Comparison of ENCODE assay signal across 16 cellular contexts in the genomic region with DNA sequence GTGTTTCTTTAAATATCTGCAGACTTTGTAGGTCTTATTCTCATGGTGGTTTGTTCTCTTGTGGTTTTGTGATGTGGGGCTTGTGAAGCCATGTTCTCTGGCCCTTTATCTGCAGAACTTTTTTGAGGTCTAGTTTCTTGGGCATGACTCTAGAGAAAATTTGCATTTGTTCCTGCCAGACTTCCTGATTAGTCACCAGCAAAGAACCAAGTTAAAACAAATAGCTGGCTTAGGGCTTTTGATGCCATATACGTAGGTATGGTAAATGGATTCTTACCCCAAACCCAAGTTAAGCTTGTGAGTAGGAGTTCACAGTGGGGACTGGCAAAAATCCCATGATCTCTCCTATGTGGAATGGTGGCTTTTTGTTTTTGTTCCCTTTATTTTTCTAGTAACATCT.
A peak's percentile ranks its signal among the peaks of the same experiment; 100 is the strongest.
DNase-seq lines count a peak whose midpoint lies in the region; ATAC-seq and TF ChIP-seq lines count a peak whose summit lies in the region.
"Had no signal": no experiment of that assay in that cellular context is flagged by ENCODE, and none has a peak within 500 bp of the region (broad histone marks: within the 10 kb centered on the region; RNA-seq: fewer than 3 reads in every experiment).

No MANE protein-coding gene starts in this region.

- H4K20me1 ChIP-seq in mammary epithelial cell (ENCODE audit: insufficient read depth, low read length) = no peaks in the 10 kb centered on the region

- DNase-seq in Caki2 (ENCODE audit: low read depth) (peak; percentile 26), M059J (ENCODE audit: low read depth) (peak; percentile 91), mammary epithelial cell (peak; percentile 60), foreskin keratinocyte (peak; percentile 63 to 90), HuH-7.5 (ENCODE audit: low spot score) (no peak)
- DNase-seq in activated effector memory CD4-positive, alpha-beta T cell treated with Interleukin-2 at 50 U/mL for 16 hours = no peak
- DNase-seq: activated CD8-positive, alpha-beta memory T cell treated with anti-CD3 and anti-CD28 coated beads for 24 hours; CD4-positive, alpha-beta T cell; NCI-H1105 treated with DMSO at 0.1 percent for 48 hours; NCI-H69; OCI-M1; right lobe of liver; stomach had no signal

- no peaks in the 10 kb centered on the region for H3K4me1 ChIP-seq in mammary epithelial cell (ENCODE audit: insufficient read depth, low read length)
- H3K4me1 ChIP-seq in foreskin keratinocyte = no peaks in the 10 kb centered on the region
- H3K4me1 ChIP-seq: right lobe of liver had no signal

- CTCF ChIA-PET in mammary epithelial cell (lab: Charles Lee; ENCODE audit: low non-redundant PET) = interaction anchor here (0.5 kb wide), 1 partner anchor 278 kb away, joined by 3 read pairs; no protein-coding TSS in a partner anchor

- in situ Hi-C loops in Caki2 (cut with HindIII; ENCODE audit: low pct_unique_long_range_greater_than_20kb, low sequenced_read_pairs) (no loop called here), mammary epithelial cell (cut with MboI; ENCODE audit: low sequenced_read_pairs in 2 of 2) (no loop called here)

- no peak overlapping the region for H3K4me2 ChIP-seq in mammary epithelial cell (ENCODE audit: insufficient read depth, low read depth, low read length)

- H3K27ac ChIP-seq in mammary epithelial cell (ENCODE audit: insufficient read depth, low read depth, low read length) (no peak overlapping the region), foreskin keratinocyte (peak overlapping the region; percentile 45)
- H3K27ac ChIP-seq: right lobe of liver, SJSA1, stomach had no signal

- H3K27me3 ChIP-seq in mammary epithelial cell (ENCODE audit: insufficient read depth, low read length) (no peaks in the 10 kb centered on the region), foreskin keratinocyte (no peaks in the 10 kb centered on the region)
- H3K27me3 ChIP-seq: right lobe of liver, SJSA1, stomach had no signal

- H3K36me3 ChIP-seq in mammary epithelial cell (ENCODE audit: insufficient read depth, low read length) = no peaks in the 10 kb centered on the region
- H3K36me3 ChIP-seq: right lobe of liver, SJSA1, stomach had no signal

- no peak overlapping the region for H3K9ac ChIP-seq in mammary epithelial cell (ENCODE audit: insufficient read depth, low read length)

- TF ChIP-seq CTCF in mammary epithelial cell (conservative IDR thresholded peaks at IDR 0.05 in 1 of 2, IDR thresholded peaks at IDR 0.05 in 1 of 2; ENCODE audit: extremely low read depth in 1 of 2, insufficient read depth in 1 of 2, low read depth in 1 of 2, low read length in 2 of 2) = no peak
- no peak for TF ChIP-seq CTCF in foreskin keratinocyte (conservative IDR thresholded peaks at IDR 0.05)

- intact Hi-C loops in mammary epithelial cell (cut with micrococcal nuclease) = no loop called here

- dilution Hi-C loops in mammary epithelial cell (cut with HindIII; ENCODE audit: low sequenced_read_pairs) = no loop called here

- H3K9me3 ChIP-seq in mammary epithelial cell (replicated peaks; ENCODE audit: insufficient read depth, low read length) = no peaks in the 10 kb centered on the region
- H3K9me3 ChIP-seq: right lobe of liver had no signal

- BruUV-seq in mammary epithelial cell (replicated peaks; lab: Mats Ljungman, UMichigan) = no TSS peak

- ATAC-seq in foreskin keratinocyte (peak; percentile 81), GM18873 (IDR thresholded peaks at IDR 0.05; ENCODE audit: low FRiP score, unreplicated experiment) (no peak)
- ATAC-seq in activated CD4-positive, CD25-positive, alpha-beta regulatory T cell treated with anti-CD3 and anti-CD28 coated beads, Interleukin-2, amount 50 U/mL, for 24 hours = no peak
- ATAC-seq: right lobe of liver had no signal

- 0% methylated on average over 1 of the region's 1 CpG for WGBS in mammary epithelial cell (ENCODE audit: low coverage, missing lambda C conversion rate)

- no peak overlapping the region for H2AFZ ChIP-seq in mammary epithelial cell (ENCODE audit: low read depth, low read length)

- no peak overlapping the region for H3K4me3 ChIP-seq in mammary epithelial cell (replicated peaks in 1 of 3; ENCODE audit: insufficient read depth in 1 of 3, low read depth in 2 of 3, low read length in 3 of 3)
- H3K4me3 ChIP-seq: right lobe of liver, SJSA1, stomach had no signal

- no peaks in the 10 kb centered on the region for H3K79me2 ChIP-seq in mammary epithelial cell (ENCODE audit: insufficient read depth, low read length)

Comparison
In these comparisons a context has a peak if more than half of its experiments do, and no peak if none do; other contexts are left out.
1. DNase-seq: peak in Caki2 (single experiment), M059J (single experiment), mammary epithelial cell (single experiment) and foreskin keratinocyte (2 of 2); none in activated effector memory CD4-positive, alpha-beta T cell treated with Interleukin-2 at 50 U/mL for 16 hours (single experiment) and HuH-7.5 (single experiment).